In the genomic region with DNA sequence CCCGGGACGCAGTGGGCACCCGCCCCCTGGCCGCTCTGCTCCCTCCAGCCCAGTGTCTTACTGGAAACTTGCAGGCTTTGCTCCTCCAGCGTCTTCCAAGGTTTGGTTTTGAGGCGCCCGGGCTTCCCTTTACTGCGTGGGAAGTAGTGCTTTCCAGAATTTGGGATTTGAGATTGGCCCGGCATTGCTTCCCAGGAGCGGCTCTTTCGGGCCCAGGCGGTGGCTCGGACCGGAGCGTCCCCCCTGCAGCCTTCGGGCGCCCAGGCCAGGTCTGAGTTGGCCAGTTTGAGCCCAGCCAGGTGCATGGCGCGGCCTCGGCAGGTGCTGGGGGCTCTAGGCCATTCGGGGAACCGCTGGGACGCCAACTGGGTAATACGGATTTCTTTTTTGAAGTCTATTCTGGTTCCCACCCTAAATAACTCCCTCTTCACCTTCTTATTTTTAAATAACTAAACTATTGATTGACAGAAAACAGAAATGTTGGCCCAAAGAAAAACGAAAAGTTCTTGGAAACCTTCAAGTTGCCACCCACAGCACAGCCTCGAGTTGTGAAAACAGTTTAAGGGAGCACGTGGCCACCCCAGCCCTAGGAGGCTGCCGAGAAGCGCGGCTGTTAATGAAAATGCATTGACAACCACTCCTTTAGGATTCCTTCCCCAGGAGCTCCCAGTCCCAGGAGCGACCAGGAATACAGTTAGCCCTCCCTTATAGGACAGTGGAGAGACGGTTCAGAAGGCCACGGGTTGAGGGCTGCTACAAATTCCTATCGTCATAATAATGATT, we compare ENCODE assay signal across 9 cellular contexts. TPM values are rescaled to one million over a fixed set of nuclear protein-coding genes. Genes with fewer than 3 reads are reported as not detected.
DNase-seq lines count a peak whose midpoint lies in the region; FAIRE-seq and TF ChIP-seq lines count a peak whose summit lies in the region.
"Had no signal": no experiment of that assay in that cellular context is flagged by ENCODE, and none has a peak within 500 bp of the region (broad histone marks: within the 10 kb centered on the region; RNA-seq: fewer than 3 reads in every experiment).

No MANE protein-coding gene starts in this region.

- no peak overlapping the region for H2AFZ ChIP-seq in OCI-LY7 (ENCODE audit: low read length)

- no peak overlapping the region for H3K4me2 ChIP-seq in OCI-LY7 (ENCODE audit: low read length)

- H3K9me3 Mint-ChIP-seq in activated naive CD4-positive, alpha-beta T cell treated with anti-CD3 and anti-CD28 coated beads for 36 hours, result no peaks in the 10 kb centered on the region
- peaks cover 0 to 3% (median 0%) of the 10 kb centered on the region in 5 experiments for H3K9me3 Mint-ChIP-seq in brain

- H3K79me2 ChIP-seq in OCI-LY7 (ENCODE audit: insufficient read depth, low read depth, low read length), result no peaks in the 10 kb centered on the region

- H3K4me3 ChIP-seq in mesodermal cell (ENCODE audit: extremely low read depth, insufficient read depth, low read length, poor library complexity, severe bottlenecking) (peak overlapping the region; percentile 39), tibial artery (peak overlapping the region; percentile 42 to 58), OCI-LY7 (ENCODE audit: low read depth, low read length, poor library complexity, severe bottlenecking) (no peak overlapping the region)

- H3K27me3 ChIP-seq in tibial artery, result peaks cover 0 to 58% of the 10 kb centered on the region in 2 donors

- peak overlapping the region; percentile 60 for H3K4me3 Mint-ChIP-seq in activated naive CD4-positive, alpha-beta T cell treated with anti-CD3 and anti-CD28 coated beads for 36 hours
- H3K4me3 Mint-ChIP-seq in brain, result peak overlapping the region; percentile 80 to 91 (median 88)

- FAIRE-seq in urothelium cell line (lab: Jason Lieb, UNC), result no peak
- no peak for FAIRE-seq in H54 (lab: Jason Lieb, UNC)

- DNase-seq in activated naive CD4-positive, alpha-beta T cell treated with anti-CD3 and anti-CD28 coated beads for 36 hours, result no peak
- no peak for DNase-seq in activated naive CD4-positive, alpha-beta T cell (lab: John Stamatoyannopoulos, UW)
- DNase-seq in tibial artery (no peak), OCI-LY7 (ENCODE audit: low spot score) (no peak), urothelium cell line (ENCODE audit: low spot score) (no peak), H54 (ENCODE audit: insufficient read length, low spot score) (no peak)
- DNase-seq: T1000 had no signal

- no peaks in the 10 kb centered on the region for H3K36me3 ChIP-seq in mesodermal cell (ENCODE audit: control insufficient read depth, insufficient read depth, low read length)
- H3K36me3 ChIP-seq in tibial artery, result no peaks in the 10 kb centered on the region
- no peaks in the 10 kb centered on the region for H3K36me3 ChIP-seq in OCI-LY7 (ENCODE audit: insufficient read depth, low read length)

- H3K4me1 ChIP-seq in mesodermal cell (ENCODE audit: control insufficient read depth, insufficient read depth, low read length, poor library complexity, severe bottlenecking), result no peaks in the 10 kb centered on the region
- peaks cover 0 to 20% (median 15%) of the 10 kb centered on the region in 4 donors for H3K4me1 ChIP-seq in tibial artery
- H3K4me1 ChIP-seq in OCI-LY7 (ENCODE audit: insufficient read depth, low read length, poor library complexity, severe bottlenecking), result peaks cover 3% of the 10 kb centered on the region

- H3K9me3 ChIP-seq in mesodermal cell (ENCODE audit: control insufficient read depth, low read length) (no peaks in the 10 kb centered on the region), tibial artery (no peaks in the 10 kb centered on the region), OCI-LY7 (ENCODE audit: low read length) (no peaks in the 10 kb centered on the region)

- POLR2A ChIA-PET in OCI-LY7 (lab: Charles Lee), result no interaction called here

- H3K4me1 Mint-ChIP-seq in activated naive CD4-positive, alpha-beta T cell treated with anti-CD3 and anti-CD28 coated beads for 36 hours (ENCODE audit: low read depth), result peaks cover 18% of the 10 kb centered on the region
- H3K4me1 Mint-ChIP-seq in brain, result peaks cover 44% of the 10 kb centered on the region

- TF ChIP-seq CTCF in brain (conservative IDR thresholded peaks at IDR 0.05) (no peak), tibial artery (IDR thresholded peaks at IDR 0.05) (no peak), OCI-LY7 (conservative IDR thresholded peaks at IDR 0.05; ENCODE audit: low read length) (no peak)

- intact Hi-C loops in activated naive CD4-positive, alpha-beta T cell treated with anti-CD3 and anti-CD28 coated beads for 36 hours (cut with micrococcal nuclease), result no loop called here
- intact Hi-C loops in tibial artery (cut with DNase I; ENCODE audit: low total_unique reads), result no loop called here
- intact Hi-C loops in OCI-LY7 (cut with micrococcal nuclease; ENCODE audit: unreplicated experiment), result no loop called here

- BruUV-seq in OCI-LY7 (replicated peaks; lab: Mats Ljungman, UMichigan), result no TSS peak

- H3K27ac ChIP-seq in mesodermal cell (ENCODE audit: low read depth, low read length, severe bottlenecking) (no peak overlapping the region), tibial artery (no peak overlapping the region), OCI-LY7 (ENCODE audit: low read depth, low read length, poor library complexity, severe bottlenecking) (no peak overlapping the region)

- H4K20me1 ChIP-seq in OCI-LY7 (ENCODE audit: insufficient read depth, low read length), result no peaks in the 10 kb centered on the region

- 4 to 8% methylated on average over 25 to 26 of the region's 34 CpGs for WGBS in mesodermal cell (ENCODE audit: insufficient coverage in 2 of 2), 2 experiments

- CTCF ChIA-PET in activated naive CD4-positive, alpha-beta T cell treated with anti-CD3 and anti-CD28 coated beads for 36 hours (lab: Charles Lee), result interaction anchor here (0.7 kb wide), 1 partner anchor 188 kb away, joined by 3 read pairs; no protein-coding TSS in a partner anchor
- CTCF ChIA-PET in OCI-LY7 (lab: Charles Lee; ENCODE audit: unreplicated experiment), result no interaction called here

- no peaks in the 10 kb centered on the region for H3K36me3 Mint-ChIP-seq in activated naive CD4-positive, alpha-beta T cell treated with anti-CD3 and anti-CD28 coated beads for 36 hours (ENCODE audit: low read depth)
- H3K36me3 Mint-ChIP-seq in brain, result no peaks in the 10 kb centered on the region

- no peak overlapping the region for H3K27ac Mint-ChIP-seq in activated naive CD4-positive, alpha-beta T cell treated with anti-CD3 and anti-CD28 coated beads for 36 hours
- H3K27ac Mint-ChIP-seq in brain, result peak overlapping the region in 3 of 5 experiments; percentile 55 to 77 (median 57)

- H3K27me3 Mint-ChIP-seq in activated naive CD4-positive, alpha-beta T cell treated with anti-CD3 and anti-CD28 coated beads for 36 hours (ENCODE audit: low read depth), result peaks cover 28% of the 10 kb centered on the region
- H3K27me3 Mint-ChIP-seq in brain, result peaks cover 45% of the 10 kb centered on the region

- TF ChIP-seq POLR2A in H54 (IDR thresholded peaks at IDR 0.05; ENCODE audit: low read depth, low read length), result no peak

- no peaks in the 10 kb centered on the region for H3K9me2 ChIP-seq in OCI-LY7 (ENCODE audit: insufficient read depth, low read length)

RNA-seq across cellular contexts. Expression of gene SNTG2, which starts 0.8 kb away (rescaled TPM):
- total RNA-seq in activated naive CD4-positive, alpha-beta T cell treated with anti-CD3 and anti-CD28 coated beads for 36 hours, result 1 to 10 TPM in 1 of 2 experiments, under 1 TPM in 1; 0.57 to 1.0 TPM
- polyA plus RNA-seq in brain (ENCODE audit: insufficient read depth, low read depth, low replicate concordance), result 1.9 TPM
- not detected for polyA plus RNA-seq in mesodermal cell (2013, experiment 1 of 2)
- polyA plus RNA-seq in mesodermal cell (2013, experiment 2 of 2), result not detected
- not detected in 2 replicates for total RNA-seq in OCI-LY7 (2014; rRNA removed; shearing (Covaris generic))
- total RNA-seq in OCI-LY7 (2022), result not detected in 2 replicates
